8 cellular contexts compared by ENCODE assay signal in the genomic region with DNA sequence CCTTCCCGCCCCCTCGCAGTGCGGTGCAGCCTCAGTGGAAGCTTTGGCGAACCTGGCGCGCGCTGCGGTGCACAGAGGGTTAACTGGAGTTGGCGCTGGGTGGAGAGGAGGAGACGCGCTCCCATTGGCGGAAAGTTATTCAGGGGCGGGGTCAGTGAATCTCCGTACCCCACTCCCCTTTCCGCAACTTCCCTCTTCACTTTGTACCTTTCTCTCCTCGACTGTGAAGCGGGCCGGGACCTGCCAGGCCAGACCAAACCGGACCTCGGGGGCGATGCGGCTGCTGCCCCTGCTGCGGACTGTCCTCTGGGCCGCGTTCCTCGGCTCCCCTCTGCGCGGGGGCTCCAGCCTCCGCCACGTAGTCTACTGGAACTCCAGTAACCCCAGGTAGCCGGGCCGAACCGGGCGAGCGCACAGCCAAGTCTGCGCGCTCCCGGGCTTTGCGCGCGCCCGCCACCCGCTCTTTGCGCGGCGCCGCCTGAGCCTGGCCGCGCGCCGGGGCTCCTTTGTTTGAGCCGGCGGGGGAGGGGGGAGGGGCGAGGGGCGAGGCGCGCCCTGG. TPM values are rescaled to one million over a fixed set of nuclear protein-coding genes. Genes with fewer than 3 reads are reported as not detected.
DNase-seq lines count a peak whose midpoint lies in the region; ATAC-seq and TF ChIP-seq lines count a peak whose summit lies in the region.

A gene with protein sequence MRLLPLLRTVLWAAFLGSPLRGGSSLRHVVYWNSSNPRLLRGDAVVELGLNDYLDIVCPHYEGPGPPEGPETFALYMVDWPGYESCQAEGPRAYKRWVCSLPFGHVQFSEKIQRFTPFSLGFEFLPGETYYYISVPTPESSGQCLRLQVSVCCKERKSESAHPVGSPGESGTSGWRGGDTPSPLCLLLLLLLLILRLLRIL (plus strand): TSS at position 191 of the 559 bp plus-strand sequence. CDS start 84 bp downstream, at position 275.

- H3K9me2 ChIP-seq in neural cell (ENCODE audit: insufficient read depth, low read length) = no peaks in the 10 kb centered on the region

- H3K9me3 ChIP-seq in HUES64 (ENCODE audit: insufficient read depth, low read depth, low read length) (no peaks in the 10 kb centered on the region), RWPE2 (ENCODE audit: severe bottlenecking) (no peaks in the 10 kb centered on the region), neural cell (ENCODE audit: low read length) (no peaks in the 10 kb centered on the region), stomach smooth muscle (ENCODE audit: control insufficient read depth in 2 of 2, low read length in 2 of 2) (no peaks in the 10 kb centered on the region)

- peak within 1 kb of the TSS; percentile 89 for H3K27ac Mint-ChIP-seq in Calu3 (ENCODE audit: unreplicated experiment)
- H3K27ac Mint-ChIP-seq in activated T-helper 2 cell treated with anti-CD3 and anti-CD28 coated beads, Interferon-gamma antibody, Interleukin-2, Interleukin-4, amounts not matched to agents 10 μg/mL and 5 μg/mL and 100 μg/mL, durations not matched to agents 14 hours and 24 hours and 36 hours = peak within 1 kb of the TSS; percentile 68

- peak within 1 kb of the TSS; percentile 76 for H3K4me3 Mint-ChIP-seq in Calu3 (ENCODE audit: low read depth, unreplicated experiment)
- peak within 1 kb of the TSS; percentile 96 for H3K4me3 Mint-ChIP-seq in activated T-helper 2 cell treated with anti-CD3 and anti-CD28 coated beads, Interferon-gamma antibody, Interleukin-2, Interleukin-4, amounts not matched to agents 10 μg/mL and 5 μg/mL and 100 μg/mL, durations not matched to agents 14 hours and 24 hours and 36 hours (ENCODE audit: low read depth)

- BruUV-seq in Calu3 (replicated peaks; lab: Mats Ljungman, UMichigan) = no TSS peak

- no peaks in the 10 kb centered on the region for H3K27me3 Mint-ChIP-seq in Calu3 (ENCODE audit: unreplicated experiment)
- H3K27me3 Mint-ChIP-seq in activated T-helper 2 cell treated with anti-CD3 and anti-CD28 coated beads, Interferon-gamma antibody, Interleukin-2, Interleukin-4, amounts not matched to agents 10 μg/mL and 5 μg/mL and 100 μg/mL, durations not matched to agents 14 hours and 24 hours and 36 hours (ENCODE audit: low read depth) = no peaks in the 10 kb centered on the region

- H2AFZ ChIP-seq in neural cell (ENCODE audit: low read depth, low read length) = no peak within 1 kb of the TSS

- H3K36me3 Mint-ChIP-seq in Calu3 (ENCODE audit: insufficient read depth, unreplicated experiment) = peaks cover 52% of the 10 kb centered on the region
- H3K36me3 Mint-ChIP-seq in activated T-helper 2 cell treated with anti-CD3 and anti-CD28 coated beads, Interferon-gamma antibody, Interleukin-2, Interleukin-4, amounts not matched to agents 10 μg/mL and 5 μg/mL and 100 μg/mL, durations not matched to agents 14 hours and 24 hours and 36 hours (ENCODE audit: low read depth) = peaks cover 20% of the 10 kb centered on the region

- H3K4me3 ChIP-seq in HUES64 (ENCODE audit: low read length) (peak within 1 kb of the TSS; percentile 82), RWPE2 (ENCODE audit: severe bottlenecking) (peak within 1 kb of the TSS; percentile 59), fibroblast of pulmonary artery (replicated peaks; ENCODE audit: low read depth, low read length) (peak within 1 kb of the TSS; percentile 89), neural cell (ENCODE audit: low read length) (peak within 1 kb of the TSS; percentile 72), stomach smooth muscle (ENCODE audit: low read length in 2 of 2) (peak within 1 kb of the TSS; percentile 74 to 84)

- intact Hi-C loops in Calu3 (cut with micrococcal nuclease; ENCODE audit: unreplicated experiment) = loop anchor here (1.0 to 10.0 kb wide), 4 partner anchors 21 to 389 kb away; a partner anchor contains a TSS
- intact Hi-C loops in activated T-helper 2 cell treated with anti-CD3 and anti-CD28 coated beads, Interferon-gamma antibody, Interleukin-2, Interleukin-4, amounts not matched to agents 10 μg/mL and 5 μg/mL and 100 μg/mL, durations not matched to agents 14 hours and 24 hours and 36 hours (cut with micrococcal nuclease) = loop anchor here (1.0 to 5.0 kb wide), 4 partner anchors 13 to 506 kb away; a partner anchor contains a TSS

- WGBS in HUES64 = under 1% methylated on average over 57 of the region's 57 CpGs

- TF ChIP-seq EP300 in neural cell (conservative IDR thresholded peaks at IDR 0.05; ENCODE audit: poor library complexity, severe bottlenecking) = no peak

- H3K9ac ChIP-seq in HUES64 (ENCODE audit: low read depth, low read length) (peak within 1 kb of the TSS; percentile 81), neural cell (ENCODE audit: low read length) (peak within 1 kb of the TSS; percentile 60), stomach smooth muscle (ENCODE audit: low read length in 2 of 2) (peak within 1 kb of the TSS; percentile 24 to 60)

- H3K4me1 ChIP-seq in HUES64 (ENCODE audit: insufficient read depth, low read length) (peaks cover 11% of the 10 kb centered on the region), RWPE2 (ENCODE audit: insufficient read depth, poor library complexity, severe bottlenecking) (no peaks in the 10 kb centered on the region), stomach smooth muscle (ENCODE audit: control insufficient read depth, insufficient read depth, low read length) (peaks cover 29% of the 10 kb centered on the region)

- CTCF ChIA-PET in Calu3 (lab: Charles Lee) = interaction anchor here (0.8 to 3.0 kb wide), 5 partner anchors 12 to 109 kb away, joined by 3 to 28 read pairs (median 3); a partner anchor contains a TSS

- TF ChIP-seq CTCF in Calu3 (IDR thresholded peaks at IDR 0.05; ENCODE audit: unreplicated experiment) (no peak), GM20000 (IDR thresholded peaks at IDR 0.05; ENCODE audit: extremely low read depth, missing control alignments) (no peak), RWPE2 (IDR thresholded peaks at IDR 0.05; ENCODE audit: poor library complexity, severe bottlenecking) (no peak), fibroblast of pulmonary artery (IDR thresholded peaks at IDR 0.05; ENCODE audit: low read length, missing control alignments) (no peak), neural cell (IDR thresholded peaks at IDR 0.05; ENCODE audit: poor library complexity, severe bottlenecking) (no peak)

- H3K27ac ChIP-seq in HUES64 (ENCODE audit: low read depth, low read length) (peak within 1 kb of the TSS; percentile 95), RWPE2 (ENCODE audit: poor library complexity, severe bottlenecking) (peak within 1 kb of the TSS; percentile 57), neural cell (ENCODE audit: low read length) (no peak within 1 kb of the TSS), stomach smooth muscle (ENCODE audit: low read length) (peak within 1 kb of the TSS; percentile 41)

- H3K36me3 ChIP-seq in HUES64 (ENCODE audit: insufficient read depth, low read length) (peaks cover 13% of the 10 kb centered on the region), RWPE2 (ENCODE audit: low read depth) (peaks cover 25% of the 10 kb centered on the region), neural cell (ENCODE audit: insufficient read depth, low read length) (no peaks in the 10 kb centered on the region), stomach smooth muscle (ENCODE audit: control insufficient read depth in 2 of 2, insufficient read depth in 2 of 2, low read length in 2 of 2) (peaks cover 2 to 6% of the 10 kb centered on the region in 2 donors)

- peak; percentile 90 for DNase-seq in Calu3
- peak; percentile 95 for DNase-seq in GM20000 (ENCODE audit: low spot score)
- DNase-seq in RWPE2 (ENCODE audit: low spot score) = peak; percentile 89
- peak; percentile 84 for DNase-seq in activated T-helper 2 cell treated with anti-CD3 and anti-CD28 coated beads, Interferon-gamma antibody, Interleukin-2, Interleukin-4, amounts not matched to agents 10 μg/mL and 5 μg/mL and 100 μg/mL, durations not matched to agents 14 hours and 24 hours and 36 hours (ENCODE audit: low spot score)
- DNase-seq in fibroblast of pulmonary artery (ENCODE audit: low read depth) = peak; percentile 84

- ATAC-seq in RWPE2 (ENCODE audit: low read depth) = peak; percentile 80

- no peaks in the 10 kb centered on the region for H3F3A ChIP-seq in neural cell (ENCODE audit: insufficient read depth, low read length, poor library complexity, severe bottlenecking)

- no peaks in the 10 kb centered on the region for H3K9me3 Mint-ChIP-seq in Calu3 (ENCODE audit: low read depth, unreplicated experiment)
- no peaks in the 10 kb centered on the region for H3K9me3 Mint-ChIP-seq in activated T-helper 2 cell treated with anti-CD3 and anti-CD28 coated beads, Interferon-gamma antibody, Interleukin-2, Interleukin-4, amounts not matched to agents 10 μg/mL and 5 μg/mL and 100 μg/mL, durations not matched to agents 14 hours and 24 hours and 36 hours

- H3K4me2 ChIP-seq in neural cell (ENCODE audit: low read length) = peak within 1 kb of the TSS; percentile 84

- H3K27me3 ChIP-seq in HUES64 (ENCODE audit: insufficient read depth, low read length) (peaks cover 6% of the 10 kb centered on the region), RWPE2 (ENCODE audit: insufficient read depth, poor library complexity, severe bottlenecking) (no peaks in the 10 kb centered on the region), neural cell (ENCODE audit: insufficient read depth, low read depth, low read length) (no peaks in the 10 kb centered on the region), stomach smooth muscle (ENCODE audit: control insufficient read depth in 1 of 2, insufficient read depth in 2 of 2, low read length in 2 of 2) (peaks cover 0 to 5% of the 10 kb centered on the region in 2 donors)

- H3K79me2 ChIP-seq in neural cell (replicated peaks; ENCODE audit: insufficient read depth, low read length) = peaks cover 8% of the 10 kb centered on the region

- no peak for TF ChIP-seq RAD21 in neural cell (conservative IDR thresholded peaks at IDR 0.05)

- no peaks in the 10 kb centered on the region for H4K20me1 ChIP-seq in neural cell (ENCODE audit: insufficient read depth)

- peaks cover 30% of the 10 kb centered on the region for H3K4me1 Mint-ChIP-seq in Calu3 (ENCODE audit: low read depth, unreplicated experiment)
- H3K4me1 Mint-ChIP-seq in activated T-helper 2 cell treated with anti-CD3 and anti-CD28 coated beads, Interferon-gamma antibody, Interleukin-2, Interleukin-4, amounts not matched to agents 10 μg/mL and 5 μg/mL and 100 μg/mL, durations not matched to agents 14 hours and 24 hours and 36 hours (ENCODE audit: low read depth) = peaks cover 21% of the 10 kb centered on the region

TF ChIP-seq in neural cell, 6 proteins besides CTCF, POLR2A, EP300 and RAD21 (continues in another document):
- TF ChIP-seq SMC3 (conservative IDR thresholded peaks at IDR 0.05; ENCODE audit: poor library complexity) (no peak), POLR2AphosphoS5 (IDR thresholded peaks at IDR 0.05) (no peak)

RNA-seq across cellular contexts. Expression of the gene that starts here (rescaled TPM):
- total RNA-seq in Calu3 (2022) = 12.6 and 13.9 TPM in 2 replicates
- 23.3 TPM for polyA plus RNA-seq in HUES64 (2013, experiment 1 of 2)
- 23.0 TPM for polyA plus RNA-seq in HUES64 (2013, experiment 2 of 2)
- total RNA-seq in activated T-helper 2 cell treated with anti-CD3 and anti-CD28 coated beads, Interferon-gamma antibody, Interleukin-2, Interleukin-4, amounts not matched to agents 10 μg/mL and 5 μg/mL and 100 μg/mL, durations not matched to agents 14 hours and 24 hours and 36 hours = 9.2 and 10.5 TPM in 2 replicates
- polyA plus RNA-seq in neural cell = 0.64 and 1.2 TPM in 2 replicates
- 0.81 TPM in 1 of 2 replicates, not detected in the other for polyA minus RNA-seq in neural cell
